ENCODE assay signal across 13 cellular contexts in the genomic region with DNA sequence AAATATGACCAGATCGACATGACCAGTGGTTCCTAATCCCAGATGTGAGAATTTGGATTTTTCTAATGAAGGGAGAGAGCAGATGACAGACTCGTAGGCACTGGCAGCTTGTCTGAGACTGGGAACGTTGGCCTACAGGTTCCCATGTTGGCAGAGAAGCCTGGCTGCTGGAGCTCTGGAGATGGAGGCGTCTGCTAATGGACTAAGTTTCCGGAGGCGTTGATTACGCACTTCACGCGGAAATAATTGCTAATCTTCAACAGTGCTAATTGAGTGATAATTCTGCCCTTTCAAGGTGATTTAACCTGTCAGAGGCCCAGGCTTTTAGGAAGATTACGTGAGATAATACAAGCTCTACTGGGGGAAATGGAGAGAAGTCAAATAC.
"Had no signal": no experiment of that assay in that cellular context is flagged by ENCODE, and none has a peak within 500 bp of the region (broad histone marks: within the 10 kb centered on the region; RNA-seq: fewer than 3 reads in every experiment).

No MANE protein-coding gene starts in this region.

- H3K4me3 ChIP-seq: lower lobe of right lung, prostate gland, suprapubic skin, upper lobe of left lung had no signal

- H3K36me3 Mint-ChIP-seq: activated naive CD4-positive, alpha-beta T cell treated with anti-CD3 and anti-CD28 coated beads, Interleukin-2, amount 50 U/mL, for 24 hours had no signal

- H3K27me3 Mint-ChIP-seq: activated CD4-positive, alpha-beta T cell treated with anti-CD3 and anti-CD28 coated beads for 36 hours had no signal

- H3K4me1 Mint-ChIP-seq: activated CD4-positive, alpha-beta T cell treated with anti-CD3 and anti-CD28 coated beads for 36 hours; activated naive CD4-positive, alpha-beta T cell treated with anti-CD3 and anti-CD28 coated beads, Interleukin-2, amount 50 U/mL, for 24 hours had no signal

- H3K36me3 ChIP-seq: lower lobe of right lung, prostate gland, suprapubic skin, upper lobe of left lung had no signal

- H3K9me3 ChIP-seq: lower lobe of right lung, prostate gland, suprapubic skin, upper lobe of left lung had no signal

- H3K27ac ChIP-seq: lower lobe of right lung, prostate gland, suprapubic skin, upper lobe of left lung had no signal

- FAIRE-seq: astrocyte, bronchial epithelial cell had no signal

- H3K4me3 Mint-ChIP-seq: activated CD4-positive, alpha-beta T cell treated with anti-CD3 and anti-CD28 coated beads for 36 hours; activated naive CD4-positive, alpha-beta T cell treated with anti-CD3 and anti-CD28 coated beads, Interleukin-2, amount 50 U/mL, for 24 hours; nephron progenitor cell; stimulated activated naive CD8-positive, alpha-beta T cell treated with anti-CD3 and anti-CD28 coated beads, Interleukin-15, Interleukin-2, amounts not matched to agents 100 ng/mL and 50 ng/mL, for 24 hours had no signal

- H3K27ac Mint-ChIP-seq: activated CD4-positive, alpha-beta T cell treated with anti-CD3 and anti-CD28 coated beads for 36 hours; activated naive CD4-positive, alpha-beta T cell treated with anti-CD3 and anti-CD28 coated beads, Interleukin-2, amount 50 U/mL, for 24 hours; stimulated activated naive CD8-positive, alpha-beta T cell treated with anti-CD3 and anti-CD28 coated beads, Interleukin-15, Interleukin-2, amounts not matched to agents 100 ng/mL and 50 ng/mL, for 24 hours had no signal

- H3K27me3 ChIP-seq: suprapubic skin, upper lobe of left lung had no signal

- ATAC-seq: activated CD4-positive, alpha-beta T cell treated with anti-CD3 and anti-CD28 coated beads for 36 hours; left colon; lower lobe of right lung had no signal

- H3K4me1 ChIP-seq: prostate gland, suprapubic skin had no signal

- H3K9me3 Mint-ChIP-seq: activated naive CD4-positive, alpha-beta T cell treated with anti-CD3 and anti-CD28 coated beads, Interleukin-2, amount 50 U/mL, for 24 hours; nephron progenitor cell; stimulated activated naive CD8-positive, alpha-beta T cell treated with anti-CD3 and anti-CD28 coated beads, Interleukin-15, Interleukin-2, amounts not matched to agents 100 ng/mL and 50 ng/mL, for 24 hours had no signal

- DNase-seq: activated CD4-positive, alpha-beta T cell treated with anti-CD3 and anti-CD28 coated beads for 36 hours; activated CD4-positive, alpha-beta T cell treated with anti-CD3 and anti-CD28 coated beads, Interleukin-2, amount 50 U/mL, for 48 hours; activated gamma-delta T cell; left colon; lower lobe of right lung; nephron progenitor cell; upper lobe of left lung had no signal
